In genomic region chr7:117993377-117994003, GRCh38 we compare ENCODE assay signal across 8 cellular contexts.
A peak's percentile ranks its signal among the peaks of the same experiment; 100 is the strongest.
DNase-seq lines count a peak whose midpoint lies in the region; ATAC-seq and TF ChIP-seq lines count a peak whose summit lies in the region.

No MANE protein-coding gene starts in this region.

- CTCF ChIA-PET in Panc1 (lab: Charles Lee) = interaction anchor here (0.6 kb wide), 1 partner anchor 41 kb away, joined by 3 read pairs; no protein-coding TSS in a partner anchor

- H3K36me3 ChIP-seq in Panc1 (ENCODE audit: control insufficient read depth, insufficient read depth, low read length) = no peaks in the 10 kb centered on the region

- H3K9me3 ChIP-seq in Panc1 (ENCODE audit: control insufficient read depth, insufficient read depth, low read depth, low read length) = no peaks in the 10 kb centered on the region

- peak; percentile 46 for TF ChIP-seq CTCF in Panc1 (IDR thresholded peaks at IDR 0.05)
- TF ChIP-seq CTCF in lower leg skin (IDR thresholded peaks at IDR 0.05) = no peak

- H3K4me1 ChIP-seq in Panc1 (ENCODE audit: control insufficient read depth, insufficient read depth, low read length) = no peaks in the 10 kb centered on the region

- no peaks in the 10 kb centered on the region for H3K27me3 ChIP-seq in Panc1 (ENCODE audit: control insufficient read depth, insufficient read depth, low read length)

- peak; percentile 92 for ATAC-seq in GM19452 (IDR thresholded peaks at IDR 0.05; ENCODE audit: unreplicated experiment)
- peak; percentile 99 for ATAC-seq in HG03354 (IDR thresholded peaks at IDR 0.05; ENCODE audit: poor library complexity, severe bottlenecking, unreplicated experiment)
- ATAC-seq in Panc1 = no peak

- peak; percentile 14 for DNase-seq in NCI-H1105 treated with DMSO at 0.1 percent for 48 hours (lab: John Stamatoyannopoulos, UW)
- no peak for DNase-seq in NCI-H1105 (lab: John Stamatoyannopoulos, UW)
- peak; percentile 5 for DNase-seq in Panc1 (ENCODE audit: low read depth, low spot score)
- DNase-seq in epidermal melanocyte (ENCODE audit: insufficient read length, low spot score) = peak; percentile 26
- DNase-seq in putamen (ENCODE audit: low spot score) = peak; percentile 34
- no peak for DNase-seq in lower leg skin (ENCODE audit: low spot score in 2 of 2)

- in situ Hi-C loops in Panc1 (cut with HindIII; ENCODE audit: low pct_unique_long_range_greater_than_20kb, low sequenced_read_pairs) = no loop called here

- H3K27ac ChIP-seq in Panc1 (ENCODE audit: low read length) = no peak overlapping the region

- intact Hi-C loops in Panc1 (cut with micrococcal nuclease; ENCODE audit: unreplicated experiment) (no loop called here), lower leg skin (cut with DNase I; ENCODE audit: low total_unique reads) (no loop called here)

- no TSS peak for BruUV-seq in Panc1 (replicated peaks; lab: Mats Ljungman, UMichigan)

- POLR2A ChIA-PET in Panc1 (lab: Charles Lee) = no interaction called here

- no peak for TF ChIP-seq POLR2A in lower leg skin (IDR thresholded peaks at IDR 0.05)

- no peak overlapping the region for H3K4me3 ChIP-seq in Panc1 (ENCODE audit: low read depth in 2 of 2, low read length in 2 of 2)
- no peak overlapping the region for H3K4me3 ChIP-seq in lower leg skin (ENCODE audit: low read depth, poor library complexity, severe bottlenecking)

Comparison
In these comparisons a context has a peak if more than half of its experiments do, and no peak if none do; other contexts are left out.
1. DNase-seq: peak in NCI-H1105 treated with DMSO at 0.1 percent for 48 hours (single experiment), Panc1 (single experiment), epidermal melanocyte (single experiment) and putamen (single experiment); none in NCI-H1105 (single experiment) and lower leg skin (0 of 2).